26 cellular contexts compared by ENCODE assay signal in genomic region chr7:128350708-128351295, GRCh38. TPM values are rescaled to one million over a fixed set of nuclear protein-coding genes. Genes with fewer than 3 reads are reported as not detected.
DNase-seq lines count a peak whose midpoint lies in the region; ATAC-seq and TF ChIP-seq lines count a peak whose summit lies in the region.
"Had no signal": no experiment of that assay in that cellular context is flagged by ENCODE, and none has a peak within 500 bp of the region (broad histone marks: within the 10 kb centered on the region; RNA-seq: fewer than 3 reads in every experiment).

No MANE protein-coding gene starts in this region.

- intact Hi-C loops in CD4-positive, alpha-beta T cell (cut with DNase I, micrococcal nuclease): loop anchor here in 1 of 2 experiments (1.0 to 5.0 kb wide), 2 partner anchors 30 to 696 kb away; no protein-coding TSS in a partner anchor
- intact Hi-C loops in gastrocnemius medialis (cut with DNase I; ENCODE audit: low total_unique reads): no loop called here

- peaks cover 29% of the 10 kb centered on the region for H3K27me3 ChIP-seq in CD4-positive, alpha-beta T cell (ENCODE audit: control insufficient read depth, insufficient read depth, low read length)
- H3K27me3 ChIP-seq in gastrocnemius medialis: peaks cover 0 to 5% (median 0%) of the 10 kb centered on the region in 3 donors
- H3K27me3 ChIP-seq: ascending aorta had no signal

- H3K27me3 Mint-ChIP-seq in activated naive CD4-positive, alpha-beta T cell treated with anti-CD3 and anti-CD28 coated beads, Interleukin-2, amount 50 U/mL, for 24 hours: peaks cover 19% of the 10 kb centered on the region
- peaks cover 76% of the 10 kb centered on the region for H3K27me3 Mint-ChIP-seq in activated naive CD4-positive, alpha-beta T cell treated with anti-CD3 and anti-CD28 coated beads, Interleukin-2, amount 10 ng/mL, durations not matched to agents 7 days and 5 days
- H3K27me3 Mint-ChIP-seq in CD4-positive, alpha-beta T cell: peaks cover 42% of the 10 kb centered on the region
- peaks cover 33 to 55% of the 10 kb centered on the region in 2 donors for H3K27me3 Mint-ChIP-seq in effector memory CD8-positive, alpha-beta T cell

- H3K4me1 ChIP-seq in gastrocnemius medialis: no peaks in the 10 kb centered on the region
- H3K4me1 ChIP-seq: foreskin keratinocyte, pancreas, SJSA1 had no signal

- H3K36me3 ChIP-seq in gastrocnemius medialis: no peaks in the 10 kb centered on the region
- H3K36me3 ChIP-seq: ascending aorta, cardiac muscle cell, pancreas, SJSA1 had no signal

- H3K4me1 Mint-ChIP-seq in activated naive CD4-positive, alpha-beta T cell treated with anti-CD3 and anti-CD28 coated beads, Interleukin-2, amount 50 U/mL, for 24 hours: peaks cover 7% of the 10 kb centered on the region
- H3K4me1 Mint-ChIP-seq in activated naive CD4-positive, alpha-beta T cell treated with anti-CD3 and anti-CD28 coated beads, Interleukin-2, amount 10 ng/mL, durations not matched to agents 7 days and 5 days: peaks cover 9% of the 10 kb centered on the region
- H3K4me1 Mint-ChIP-seq in CD4-positive, alpha-beta T cell (ENCODE audit: low read depth): peaks cover 6% of the 10 kb centered on the region
- peaks cover 0 to 10% of the 10 kb centered on the region in 2 donors for H3K4me1 Mint-ChIP-seq in effector memory CD8-positive, alpha-beta T cell (ENCODE audit: low read depth in 2 of 2)

- no peak for DNase-seq in activated naive CD4-positive, alpha-beta T cell treated with anti-CD3 and anti-CD28 coated beads, Interleukin-2, amount 10 ng/mL, durations not matched to agents 7 days and 5 days
- no peak for DNase-seq in CD4-positive, alpha-beta T cell
- no peak for DNase-seq in effector memory CD8-positive, alpha-beta T cell
- DNase-seq in gastrocnemius medialis (no peak), NCI-H446 treated with DMSO at 0.1 percent for 48 hours (lab: John Stamatoyannopoulos, UW) (no peak), DMS79 (lab: John Stamatoyannopoulos, UW) (no peak)
- DNase-seq: activated CD4-positive, alpha-beta T cell treated with anti-CD3 and anti-CD28 coated beads, Interleukin-2, amount 10 ng/mL, durations not matched to agents 7 days and 5 days; cortex of kidney; foreskin keratinocyte; hypothalamus; KG1; MM.1S; NCI-H2081; NCI-H226 had no signal

- TF ChIP-seq POLR2A in gastrocnemius medialis (IDR thresholded peaks at IDR 0.05): no peak

- no peak for TF ChIP-seq CTCF in CD4-positive, alpha-beta T cell (IDR thresholded peaks at IDR 0.05)
- no peak for TF ChIP-seq CTCF in gastrocnemius medialis (IDR thresholded peaks at IDR 0.05 in 4 of 5, conservative IDR thresholded peaks at IDR 0.05 in 1 of 5)

- in situ Hi-C loops in gastrocnemius medialis (cut with MboI; ENCODE audit: low sequenced_read_pairs in 4 of 4): no loop called here

- CTCF ChIA-PET in activated naive CD4-positive, alpha-beta T cell treated with anti-CD3 and anti-CD28 coated beads, Interleukin-2, amount 10 ng/mL, durations not matched to agents 7 days and 5 days (lab: Charles Lee): interaction anchor here (0.7 to 5.6 kb wide), 7 partner anchors 10 to 75 kb away, joined by 3 to 183 read pairs (median 4); no protein-coding TSS in a partner anchor
- CTCF ChIA-PET in CD4-positive, alpha-beta T cell (lab: Charles Lee): no interaction called here

- H3K9me3 Mint-ChIP-seq in activated naive CD4-positive, alpha-beta T cell treated with anti-CD3 and anti-CD28 coated beads, Interleukin-2, amount 50 U/mL, for 24 hours: no peaks in the 10 kb centered on the region
- no peaks in the 10 kb centered on the region for H3K9me3 Mint-ChIP-seq in activated naive CD4-positive, alpha-beta T cell treated with anti-CD3 and anti-CD28 coated beads, Interleukin-2, amount 10 ng/mL, durations not matched to agents 7 days and 5 days
- no peaks in the 10 kb centered on the region for H3K9me3 Mint-ChIP-seq in CD4-positive, alpha-beta T cell
- no peaks in the 10 kb centered on the region for H3K9me3 Mint-ChIP-seq in effector memory CD8-positive, alpha-beta T cell
- H3K9me3 Mint-ChIP-seq: activated CD4-positive, alpha-beta T cell treated with anti-CD3 and anti-CD28 coated beads, Interleukin-2, amount 10 ng/mL, durations not matched to agents 7 days and 5 days; activated T-helper 1 cell treated with anti-CD3 and anti-CD28 coated beads, Interleukin-12 subunit alpha, Interleukin-12 subunit beta, Interleukin-2, Interleukin-4 antibody, amounts not matched to agents 30 ng/mL and 10 ng/mL and 1 ng/mL, durations not matched to agents 14 hours and 24 hours and 36 hours; mesothelial cell of epicardium; nephron had no signal

- POLR2A ChIA-PET in CD4-positive, alpha-beta T cell (lab: Charles Lee): interaction anchor here (0.9 kb wide), 1 partner anchor 37 kb away, joined by 3 read pairs; no protein-coding TSS in a partner anchor

- no peak for ATAC-seq in CD4-positive, alpha-beta T cell (ENCODE audit: poor library complexity)
- no peak for ATAC-seq in effector memory CD8-positive, alpha-beta T cell (replicated peaks)
- ATAC-seq in gastrocnemius medialis (no peak), HG03442 (IDR thresholded peaks at IDR 0.05; ENCODE audit: unreplicated experiment) (no peak)
- ATAC-seq: esophagus mucosa had no signal

- peak overlapping the region in 3 of 4 donors; percentile 25 to 43 (median 25) for H3K4me3 ChIP-seq in gastrocnemius medialis
- H3K4me3 ChIP-seq: cardiac muscle cell, SJSA1, smooth muscle cell had no signal

- no peak overlapping the region for H3K27ac ChIP-seq in CD4-positive, alpha-beta T cell (ENCODE audit: low read depth, low read length)
- H3K27ac ChIP-seq in gastrocnemius medialis: no peak overlapping the region
- H3K27ac ChIP-seq: ascending aorta, cardiac muscle cell, foreskin keratinocyte, pancreas, SJSA1 had no signal

- peak overlapping the region; percentile 51 for H3K4me3 Mint-ChIP-seq in activated naive CD4-positive, alpha-beta T cell treated with anti-CD3 and anti-CD28 coated beads, Interleukin-2, amount 50 U/mL, for 24 hours
- no peak overlapping the region for H3K4me3 Mint-ChIP-seq in activated naive CD4-positive, alpha-beta T cell treated with anti-CD3 and anti-CD28 coated beads, Interleukin-2, amount 10 ng/mL, durations not matched to agents 7 days and 5 days
- H3K4me3 Mint-ChIP-seq in CD4-positive, alpha-beta T cell: peak overlapping the region; percentile 30
- H3K4me3 Mint-ChIP-seq in effector memory CD8-positive, alpha-beta T cell: peak overlapping the region; percentile 10 to 63
- H3K4me3 Mint-ChIP-seq: activated CD4-positive, alpha-beta T cell treated with anti-CD3 and anti-CD28 coated beads, Interleukin-2, amount 10 ng/mL, durations not matched to agents 7 days and 5 days; activated naive CD8-positive, alpha-beta T cell; activated T-helper 1 cell treated with anti-CD3 and anti-CD28 coated beads, Interleukin-12 subunit alpha, Interleukin-12 subunit beta, Interleukin-2, Interleukin-4 antibody, amounts not matched to agents 30 ng/mL and 10 ng/mL and 1 ng/mL, durations not matched to agents 14 hours and 24 hours and 36 hours; mesothelial cell of epicardium; nephron had no signal

- H3K36me3 Mint-ChIP-seq in activated naive CD4-positive, alpha-beta T cell treated with anti-CD3 and anti-CD28 coated beads, Interleukin-2, amount 50 U/mL, for 24 hours: no peaks in the 10 kb centered on the region
- no peaks in the 10 kb centered on the region for H3K36me3 Mint-ChIP-seq in activated naive CD4-positive, alpha-beta T cell treated with anti-CD3 and anti-CD28 coated beads, Interleukin-2, amount 10 ng/mL, durations not matched to agents 7 days and 5 days
- no peaks in the 10 kb centered on the region for H3K36me3 Mint-ChIP-seq in CD4-positive, alpha-beta T cell (ENCODE audit: low read depth)
- H3K36me3 Mint-ChIP-seq in effector memory CD8-positive, alpha-beta T cell (ENCODE audit: insufficient read depth): no peaks in the 10 kb centered on the region
- H3K36me3 Mint-ChIP-seq: activated naive CD8-positive, alpha-beta T cell; mesothelial cell of epicardium had no signal

- no peaks in the 10 kb centered on the region for H3K9me3 ChIP-seq in CD4-positive, alpha-beta T cell (ENCODE audit: control insufficient read depth, low read length)
- H3K9me3 ChIP-seq in gastrocnemius medialis: no peaks in the 10 kb centered on the region
- H3K9me3 ChIP-seq: ascending aorta, pancreas had no signal

- H3K27ac Mint-ChIP-seq in activated naive CD4-positive, alpha-beta T cell treated with anti-CD3 and anti-CD28 coated beads, Interleukin-2, amount 50 U/mL, for 24 hours: no peak overlapping the region
- no peak overlapping the region for H3K27ac Mint-ChIP-seq in activated naive CD4-positive, alpha-beta T cell treated with anti-CD3 and anti-CD28 coated beads, Interleukin-2, amount 10 ng/mL, durations not matched to agents 7 days and 5 days
- no peak overlapping the region for H3K27ac Mint-ChIP-seq in CD4-positive, alpha-beta T cell
- no peak overlapping the region for H3K27ac Mint-ChIP-seq in effector memory CD8-positive, alpha-beta T cell
- H3K27ac Mint-ChIP-seq: activated CD4-positive, alpha-beta T cell treated with anti-CD3 and anti-CD28 coated beads, Interleukin-2, amount 10 ng/mL, durations not matched to agents 7 days and 5 days; activated naive CD8-positive, alpha-beta T cell; activated T-helper 1 cell treated with anti-CD3 and anti-CD28 coated beads, Interleukin-12 subunit alpha, Interleukin-12 subunit beta, Interleukin-2, Interleukin-4 antibody, amounts not matched to agents 30 ng/mL and 10 ng/mL and 1 ng/mL, durations not matched to agents 14 hours and 24 hours and 36 hours; mesothelial cell of epicardium; nephron had no signal

RNA-seq across cellular contexts. Expression of gene RBM28, which starts 7.1 kb away (rescaled TPM):
- 10 to 100 TPM; 10.1 to 10.5 TPM for total RNA-seq in CD4-positive, alpha-beta T cell
- 10 to 100 TPM; 13.6 to 18.5 (median 16.3) TPM for total RNA-seq in gastrocnemius medialis

RNA-seq across cellular contexts. Expression of gene PRRT4, which starts 10.7 kb away (rescaled TPM):
- under 1 TPM; 0.47 to 0.63 TPM for total RNA-seq in CD4-positive, alpha-beta T cell
- total RNA-seq in gastrocnemius medialis: 1 to 10 TPM in 2 of 4 donors, under 1 TPM in 2; 0.22 to 2.2 (median 0.64) TPM
- total RNA-seq: SJSA1 had no signal

RNA-seq across cellular contexts. Expression of gene IMPDH1, which starts 59.0 kb away (rescaled TPM):
- 10 to 100 TPM; 26.5 to 27.0 TPM for total RNA-seq in CD4-positive, alpha-beta T cell
- 1 to 10 TPM; 4.0 to 7.1 (median 4.9) TPM for total RNA-seq in gastrocnemius medialis
